28 cellular contexts compared by ENCODE assay signal in the genomic region with DNA sequence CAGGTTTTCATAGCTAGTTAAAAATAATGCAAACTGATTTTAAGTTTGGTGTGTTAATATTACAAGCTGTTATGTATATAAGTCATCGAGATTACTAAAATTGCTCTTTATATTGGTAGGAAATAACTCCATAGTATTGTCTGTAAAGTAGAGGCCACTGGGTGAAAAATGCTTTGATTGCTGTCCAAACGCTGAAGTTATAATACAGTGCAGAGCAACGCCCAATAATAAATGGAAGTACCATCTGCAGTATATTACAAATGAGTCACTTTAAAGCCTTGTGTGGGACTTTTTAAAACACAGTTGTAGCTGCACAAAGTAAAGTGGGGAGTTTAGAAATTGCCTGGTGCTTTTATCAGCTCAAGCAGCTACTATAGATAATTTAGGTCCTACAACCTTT.
"Had no signal": no experiment of that assay in that cellular context is flagged by ENCODE, and none has a peak within 500 bp of the region (broad histone marks: within the 10 kb centered on the region; RNA-seq: fewer than 3 reads in every experiment).

No MANE protein-coding gene starts in this region.

- H3K9me3 ChIP-seq: gastrocnemius medialis, pancreas, prostate gland had no signal

- H3K36me3 ChIP-seq: gastrocnemius medialis, pancreas, prostate gland, upper lobe of left lung had no signal

- ATAC-seq: activated CD4-positive, alpha-beta T cell treated with anti-CD3 and anti-CD28 coated beads for 36 hours; activated CD8-positive, alpha-beta memory T cell treated with anti-CD3 and anti-CD28 coated beads, Interleukin-2, amount 10 ng/mL, durations not matched to agents 7 days and 5 days; activated CD8-positive, alpha-beta T cell treated with anti-CD3 and anti-CD28 coated beads, Interleukin-2, amount 10 ng/mL, durations not matched to agents 7 days and 5 days; activated naive CD8-positive, alpha-beta T cell treated with anti-CD3 and anti-CD28 coated beads, Interleukin-2, amount 50 U/mL, for 24 hours; effector memory CD8-positive, alpha-beta T cell; gastrocnemius medialis; naive thymus-derived CD8-positive, alpha-beta T cell; pancreas; sciatic nerve; stimulated activated effector memory CD8-positive, alpha-beta T cell treated with anti-CD3 and anti-CD28 coated beads, Interleukin-12 subunit alpha, Interleukin-12 subunit beta, amount 100 ng/mL, for 72 hours had no signal

- H3K27ac ChIP-seq: gastrocnemius medialis, pancreas, prostate gland, upper lobe of left lung had no signal

- H3K4me1 ChIP-seq: gastrocnemius medialis, pancreas, prostate gland, upper lobe of left lung had no signal

- H3K4me3 ChIP-seq: gastrocnemius medialis, pancreas, prostate gland, upper lobe of left lung had no signal

- H3K4me1 Mint-ChIP-seq: activated B cell treated with CpG ODN at 0.5 μM for 24 hours; activated CD4-positive, alpha-beta T cell treated with anti-CD3 and anti-CD28 coated beads for 36 hours; activated CD8-positive, alpha-beta memory T cell treated with anti-CD3 and anti-CD28 coated beads, Interleukin-2, amount 10 ng/mL, durations not matched to agents 7 days and 5 days; activated naive CD4-positive, alpha-beta T cell treated with anti-CD3 and anti-CD28 coated beads, Interleukin-2, amount 50 U/mL, for 24 hours; activated naive CD8-positive, alpha-beta T cell treated with anti-CD3 and anti-CD28 coated beads, Interleukin-2, amount 50 U/mL, for 24 hours; naive thymus-derived CD8-positive, alpha-beta T cell; neural crest cell; stimulated activated effector memory CD8-positive, alpha-beta T cell treated with anti-CD3 and anti-CD28 coated beads, Interleukin-12 subunit alpha, Interleukin-12 subunit beta, amount 100 ng/mL, for 72 hours had no signal

- H3K36me3 Mint-ChIP-seq: activated CD8-positive, alpha-beta memory T cell treated with anti-CD3 and anti-CD28 coated beads, Interleukin-2, amount 10 ng/mL, durations not matched to agents 7 days and 5 days; activated naive CD4-positive, alpha-beta T cell treated with anti-CD3 and anti-CD28 coated beads, Interleukin-2, amount 50 U/mL, for 24 hours; naive thymus-derived CD8-positive, alpha-beta T cell; stimulated activated effector memory CD8-positive, alpha-beta T cell treated with anti-CD3 and anti-CD28 coated beads, Interleukin-12 subunit alpha, Interleukin-12 subunit beta, amount 100 ng/mL, for 72 hours had no signal

- H3K27me3 ChIP-seq: gastrocnemius medialis, pancreas, upper lobe of left lung had no signal

- DNase-seq: activated B cell treated with CpG ODN at 0.5 μM for 24 hours; activated CD4-positive, alpha-beta T cell treated with anti-CD3 and anti-CD28 coated beads for 36 hours; activated CD8-positive, alpha-beta memory T cell treated with anti-CD3 and anti-CD28 coated beads, Interleukin-2, amount 10 ng/mL, durations not matched to agents 7 days and 5 days; activated CD8-positive, alpha-beta T cell treated with anti-CD3 and anti-CD28 coated beads, Interleukin-2, amount 10 ng/mL, durations not matched to agents 7 days and 5 days; activated naive CD8-positive, alpha-beta T cell treated with anti-CD3 and anti-CD28 coated beads, Interleukin-2, amount 50 U/mL, for 24 hours; activated T-cell treated with anti-CD3 and anti-CD28 coated beads, Interleukin-2, amount 50 U/mL, for 48 hours; amygdala; caudate nucleus; cortex of kidney; effector memory CD8-positive, alpha-beta T cell; erythroblast; gastrocnemius medialis; glutamatergic neuron; mammary epithelial cell; naive thymus-derived CD8-positive, alpha-beta T cell; nucleus accumbens; pancreas; retina; small intestine; stimulated activated CD4-positive, alpha-beta T cell treated with anti-CD3 and anti-CD28 coated beads, Interleukin-4, amount 100 ng/mL, for 24 hours; upper lobe of left lung had no signal

- H3K27me3 Mint-ChIP-seq: activated B cell treated with CpG ODN at 0.5 μM for 24 hours; activated CD4-positive, alpha-beta T cell treated with anti-CD3 and anti-CD28 coated beads for 36 hours; activated CD8-positive, alpha-beta memory T cell treated with anti-CD3 and anti-CD28 coated beads, Interleukin-2, amount 10 ng/mL, durations not matched to agents 7 days and 5 days; activated naive CD4-positive, alpha-beta T cell treated with anti-CD3 and anti-CD28 coated beads, Interleukin-2, amount 50 U/mL, for 24 hours; activated naive CD8-positive, alpha-beta T cell treated with anti-CD3 and anti-CD28 coated beads, Interleukin-2, amount 50 U/mL, for 24 hours; effector memory CD8-positive, alpha-beta T cell; stimulated activated naive CD8-positive, alpha-beta T cell treated with anti-CD3 and anti-CD28 coated beads, Interleukin-15, Interleukin-2, amounts not matched to agents 100 ng/mL and 50 ng/mL, for 24 hours had no signal

- H3K27ac Mint-ChIP-seq: activated B cell treated with CpG ODN at 0.5 μM for 24 hours; activated CD4-positive, alpha-beta T cell treated with anti-CD3 and anti-CD28 coated beads for 36 hours; activated CD8-positive, alpha-beta memory T cell treated with anti-CD3 and anti-CD28 coated beads, Interleukin-2, amount 10 ng/mL, durations not matched to agents 7 days and 5 days; activated CD8-positive, alpha-beta T cell treated with anti-CD3 and anti-CD28 coated beads, Interleukin-2, amount 10 ng/mL, durations not matched to agents 7 days and 5 days; activated naive CD4-positive, alpha-beta T cell treated with anti-CD3 and anti-CD28 coated beads, Interleukin-2, amount 50 U/mL, for 24 hours; activated naive CD8-positive, alpha-beta T cell treated with anti-CD3 and anti-CD28 coated beads, Interleukin-2, amount 50 U/mL, for 24 hours; activated T-helper 2 cell treated with anti-CD3 and anti-CD28 coated beads, Interferon-gamma antibody, Interleukin-2, Interleukin-4, amounts not matched to agents 10 μg/mL and 5 μg/mL and 100 μg/mL, durations not matched to agents 14 hours and 24 hours and 36 hours; effector memory CD8-positive, alpha-beta T cell; naive thymus-derived CD8-positive, alpha-beta T cell; stimulated activated effector memory CD8-positive, alpha-beta T cell treated with anti-CD3 and anti-CD28 coated beads, Interleukin-12 subunit alpha, Interleukin-12 subunit beta, amount 100 ng/mL, for 72 hours; stimulated activated naive CD8-positive, alpha-beta T cell treated with anti-CD3 and anti-CD28 coated beads, Interleukin-15, Interleukin-2, amounts not matched to agents 100 ng/mL and 50 ng/mL, for 24 hours had no signal

- H3K4me3 Mint-ChIP-seq: activated B cell treated with CpG ODN at 0.5 μM for 24 hours; activated CD4-positive, alpha-beta T cell treated with anti-CD3 and anti-CD28 coated beads for 36 hours; activated CD8-positive, alpha-beta memory T cell treated with anti-CD3 and anti-CD28 coated beads, Interleukin-2, amount 10 ng/mL, durations not matched to agents 7 days and 5 days; activated CD8-positive, alpha-beta T cell treated with anti-CD3 and anti-CD28 coated beads, Interleukin-2, amount 10 ng/mL, durations not matched to agents 7 days and 5 days; activated naive CD4-positive, alpha-beta T cell treated with anti-CD3 and anti-CD28 coated beads, Interleukin-2, amount 50 U/mL, for 24 hours; activated naive CD8-positive, alpha-beta T cell treated with anti-CD3 and anti-CD28 coated beads, Interleukin-2, amount 50 U/mL, for 24 hours; effector memory CD8-positive, alpha-beta T cell; naive thymus-derived CD8-positive, alpha-beta T cell; neural crest cell; stimulated activated effector memory CD8-positive, alpha-beta T cell treated with anti-CD3 and anti-CD28 coated beads, Interleukin-12 subunit alpha, Interleukin-12 subunit beta, amount 100 ng/mL, for 72 hours; stimulated activated naive CD8-positive, alpha-beta T cell treated with anti-CD3 and anti-CD28 coated beads, Interleukin-15, Interleukin-2, amounts not matched to agents 100 ng/mL and 50 ng/mL, for 24 hours had no signal

- H3K9me3 Mint-ChIP-seq: activated B cell treated with CpG ODN at 0.5 μM for 24 hours, neural crest cell had no signal
